1 cellular context compared by ENCODE assay signal in the genomic region with DNA sequence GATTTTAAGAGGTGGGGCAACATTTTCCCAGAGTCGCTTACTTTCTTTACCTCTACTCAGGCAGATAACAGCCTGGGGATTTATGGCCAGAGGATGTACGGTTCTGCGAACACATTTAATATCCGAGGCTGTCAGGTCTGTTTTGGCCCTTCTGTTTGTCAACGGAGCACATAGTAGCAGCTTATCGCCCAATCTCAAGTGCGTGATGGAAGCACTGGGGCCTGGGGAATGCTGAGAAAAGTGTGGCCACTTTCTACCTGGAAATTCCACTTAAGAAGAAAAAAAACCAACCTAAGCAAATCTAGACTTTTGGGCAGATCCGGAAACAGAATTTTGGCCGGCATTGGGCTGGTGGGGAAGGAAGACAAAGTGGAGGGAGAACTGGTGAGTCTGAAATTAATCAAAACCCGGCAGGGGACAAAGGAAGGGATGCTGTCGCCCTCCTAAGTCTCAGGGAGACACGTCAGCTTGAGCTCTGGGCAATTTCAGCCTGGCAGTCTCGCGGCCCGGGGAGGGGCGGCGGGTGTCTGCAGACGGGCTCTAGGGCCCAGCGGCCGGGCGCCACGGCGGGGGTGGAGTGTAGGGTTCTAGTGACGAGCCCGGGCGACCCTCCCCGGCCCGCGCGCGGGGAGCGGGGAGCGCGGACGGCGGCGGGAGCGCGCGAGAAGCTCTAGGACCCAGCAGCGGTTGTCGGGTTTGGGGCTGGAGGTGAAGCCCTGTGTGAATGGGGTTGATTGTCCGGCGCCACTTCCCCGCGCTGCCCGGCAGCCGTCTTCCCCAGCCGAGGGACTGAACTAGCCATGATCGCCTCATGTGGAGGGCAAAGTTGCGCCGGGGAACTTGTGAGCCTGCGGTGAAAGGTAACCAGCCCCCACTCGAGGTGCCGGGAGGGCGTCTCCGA.
TF ChIP-seq lines count a peak whose summit lies in the region.

TSS of gene AMOTL1 (plus strand) at position 656 of the 901 bp plus-strand sequence. CDS start at position 812, 156 bp downstream.

TF ChIP-seq in K562, 482 proteins besides CTCF, POLR2A, EP300 and RAD21 (continued from another document and continues in another):
- TF ChIP-seq RERE (CRISPR knock-in tag; IDR thresholded peaks at IDR 0.05; ENCODE audit: borderline replicate concordance) (no peak; the same call in 1 of the 2 replicates), CEBPB (tag; IDR thresholded peaks at IDR 0.05) (no peak), DIDO1 (tag; IDR thresholded peaks at IDR 0.05; ENCODE audit: low read depth) (no peak; the same call in 1 of the 2 replicates), CREM (IDR thresholded peaks at IDR 0.05; ENCODE audit: low read depth) (peak; percentile 75), SAFB2 (IDR thresholded peaks at IDR 0.05; ENCODE audit: borderline replicate concordance, low read depth, low read length, severe bottlenecking) (no peak), MTF1 (CRISPR knock-in tag; IDR thresholded peaks at IDR 0.05; ENCODE audit: borderline replicate concordance) (no peak), BRCA1 (IDR thresholded peaks at IDR 0.05) (no peak), BRCA1 (CRISPR knock-in tag; IDR thresholded peaks at IDR 0.05) (no peak), ZNF717 (CRISPR knock-in tag; IDR thresholded peaks at IDR 0.05) (no peak), SMAD3 (CRISPR knock-in tag; conservative IDR thresholded peaks at IDR 0.05) (no peak), GATAD2B (IDR thresholded peaks at IDR 0.05; ENCODE audit: borderline replicate concordance) (no peak), ZNF445 (CRISPR knock-in tag; IDR thresholded peaks at IDR 0.05; ENCODE audit: low read depth) (no peak; the same call in 1 of the 2 replicates), SREBF2 (CRISPR knock-in tag; IDR thresholded peaks at IDR 0.05) (no peak), FOXJ2 (tag; IDR thresholded peaks at IDR 0.05) (peak; percentile 60; the same call in 1 of the 2 replicates), RBM14 (IDR thresholded peaks at IDR 0.05; ENCODE audit: borderline replicate concordance, insufficient read depth, low read depth, low read length) (no peak), MAFK (IDR thresholded peaks at IDR 0.05; ENCODE audit: low read length) (no peak), HMG20B (CRISPR knock-in tag; IDR thresholded peaks at IDR 0.05) (no peak), RFX1 (IDR thresholded peaks at IDR 0.05) (no peak), MEF2D (tag; conservative IDR thresholded peaks at IDR 0.05; ENCODE audit: low read depth) (no peak; the same call in 1 of the 2 replicates), MEF2A (IDR thresholded peaks at IDR 0.05; ENCODE audit: control insufficient read depth, low read depth, low read length) (no peak), ZNF740 (CRISPR knock-in tag; IDR thresholded peaks at IDR 0.05) (no peak), ZNF740 (tag; IDR thresholded peaks at IDR 0.05) (peak in 1 of 2 experiments; percentile 73; a peak in 1 of 4 replicates), ZBTB43 (CRISPR knock-in tag; IDR thresholded peaks at IDR 0.05) (no peak), POLR2AphosphoS2 (IDR thresholded peaks at IDR 0.05; ENCODE audit: low read length) (no peak), TEAD2 (tag; IDR thresholded peaks at IDR 0.05) (no peak), IFI16 (CRISPR knock-in tag; IDR thresholded peaks at IDR 0.05) (no peak), SRSF7 (optimal IDR thresholded peaks at IDR 0.05; ENCODE audit: low read depth, low read length) (no peak)
- TF ChIP-seq, protein P1, sequence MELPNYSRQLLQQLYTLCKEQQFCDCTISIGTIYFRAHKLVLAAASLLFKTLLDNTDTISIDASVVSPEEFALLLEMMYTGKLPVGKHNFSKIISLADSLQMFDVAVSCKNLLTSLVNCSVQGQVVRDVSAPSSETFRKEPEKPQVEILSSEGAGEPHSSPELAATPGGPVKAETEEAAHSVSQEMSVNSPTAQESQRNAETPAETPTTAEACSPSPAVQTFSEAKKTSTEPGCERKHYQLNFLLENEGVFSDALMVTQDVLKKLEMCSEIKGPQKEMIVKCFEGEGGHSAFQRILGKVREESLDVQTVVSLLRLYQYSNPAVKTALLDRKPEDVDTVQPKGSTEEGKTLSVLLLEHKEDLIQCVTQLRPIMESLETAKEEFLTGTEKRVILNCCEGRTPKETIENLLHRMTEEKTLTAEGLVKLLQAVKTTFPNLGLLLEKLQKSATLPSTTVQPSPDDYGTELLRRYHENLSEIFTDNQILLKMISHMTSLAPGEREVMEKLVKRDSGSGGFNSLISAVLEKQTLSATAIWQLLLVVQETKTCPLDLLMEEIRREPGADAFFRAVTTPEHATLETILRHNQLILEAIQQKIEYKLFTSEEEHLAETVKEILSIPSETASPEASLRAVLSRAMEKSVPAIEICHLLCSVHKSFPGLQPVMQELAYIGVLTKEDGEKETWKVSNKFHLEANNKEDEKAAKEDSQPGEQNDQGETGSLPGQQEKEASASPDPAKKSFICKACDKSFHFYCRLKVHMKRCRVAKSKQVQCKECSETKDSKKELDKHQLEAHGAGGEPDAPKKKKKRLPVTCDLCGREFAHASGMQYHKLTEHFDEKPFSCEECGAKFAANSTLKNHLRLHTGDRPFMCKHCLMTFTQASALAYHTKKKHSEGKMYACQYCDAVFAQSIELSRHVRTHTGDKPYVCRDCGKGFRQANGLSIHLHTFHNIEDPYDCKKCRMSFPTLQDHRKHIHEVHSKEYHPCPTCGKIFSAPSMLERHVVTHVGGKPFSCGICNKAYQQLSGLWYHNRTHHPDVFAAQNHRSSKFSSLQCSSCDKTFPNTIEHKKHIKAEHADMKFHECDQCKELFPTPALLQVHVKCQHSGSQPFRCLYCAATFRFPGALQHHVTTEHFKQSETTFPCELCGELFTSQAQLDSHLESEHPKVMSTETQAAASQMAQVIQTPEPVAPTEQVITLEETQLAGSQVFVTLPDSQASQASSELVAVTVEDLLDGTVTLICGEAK (IDR thresholded peaks at IDR 0.05), result 0 out of 2 replicates have a peak, but pooled peaks have one; percentile 30
- TF ChIP-seq, protein P1 (CRISPR knock-in tag; IDR thresholded peaks at IDR 0.05), result no peak
- TF ChIP-seq, protein P2, sequence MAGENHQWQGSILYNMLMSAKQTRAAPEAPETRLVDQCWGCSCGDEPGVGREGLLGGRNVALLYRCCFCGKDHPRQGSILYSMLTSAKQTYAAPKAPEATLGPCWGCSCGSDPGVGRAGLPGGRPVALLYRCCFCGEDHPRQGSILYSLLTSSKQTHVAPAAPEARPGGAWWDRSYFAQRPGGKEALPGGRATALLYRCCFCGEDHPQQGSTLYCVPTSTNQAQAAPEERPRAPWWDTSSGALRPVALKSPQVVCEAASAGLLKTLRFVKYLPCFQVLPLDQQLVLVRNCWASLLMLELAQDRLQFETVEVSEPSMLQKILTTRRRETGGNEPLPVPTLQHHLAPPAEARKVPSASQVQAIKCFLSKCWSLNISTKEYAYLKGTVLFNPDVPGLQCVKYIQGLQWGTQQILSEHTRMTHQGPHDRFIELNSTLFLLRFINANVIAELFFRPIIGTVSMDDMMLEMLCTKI (IDR thresholded peaks at IDR 0.05; ENCODE audit: partially characterized antibody), result no peak
- TF ChIP-seq, protein P3, sequence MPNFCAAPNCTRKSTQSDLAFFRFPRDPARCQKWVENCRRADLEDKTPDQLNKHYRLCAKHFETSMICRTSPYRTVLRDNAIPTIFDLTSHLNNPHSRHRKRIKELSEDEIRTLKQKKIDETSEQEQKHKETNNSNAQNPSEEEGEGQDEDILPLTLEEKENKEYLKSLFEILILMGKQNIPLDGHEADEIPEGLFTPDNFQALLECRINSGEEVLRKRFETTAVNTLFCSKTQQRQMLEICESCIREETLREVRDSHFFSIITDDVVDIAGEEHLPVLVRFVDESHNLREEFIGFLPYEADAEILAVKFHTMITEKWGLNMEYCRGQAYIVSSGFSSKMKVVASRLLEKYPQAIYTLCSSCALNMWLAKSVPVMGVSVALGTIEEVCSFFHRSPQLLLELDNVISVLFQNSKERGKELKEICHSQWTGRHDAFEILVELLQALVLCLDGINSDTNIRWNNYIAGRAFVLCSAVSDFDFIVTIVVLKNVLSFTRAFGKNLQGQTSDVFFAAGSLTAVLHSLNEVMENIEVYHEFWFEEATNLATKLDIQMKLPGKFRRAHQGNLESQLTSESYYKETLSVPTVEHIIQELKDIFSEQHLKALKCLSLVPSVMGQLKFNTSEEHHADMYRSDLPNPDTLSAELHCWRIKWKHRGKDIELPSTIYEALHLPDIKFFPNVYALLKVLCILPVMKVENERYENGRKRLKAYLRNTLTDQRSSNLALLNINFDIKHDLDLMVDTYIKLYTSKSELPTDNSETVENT (CRISPR knock-in tag; IDR thresholded peaks at IDR 0.05), result no peak
